30 cellular contexts compared by ENCODE assay signal in the genomic region with DNA sequence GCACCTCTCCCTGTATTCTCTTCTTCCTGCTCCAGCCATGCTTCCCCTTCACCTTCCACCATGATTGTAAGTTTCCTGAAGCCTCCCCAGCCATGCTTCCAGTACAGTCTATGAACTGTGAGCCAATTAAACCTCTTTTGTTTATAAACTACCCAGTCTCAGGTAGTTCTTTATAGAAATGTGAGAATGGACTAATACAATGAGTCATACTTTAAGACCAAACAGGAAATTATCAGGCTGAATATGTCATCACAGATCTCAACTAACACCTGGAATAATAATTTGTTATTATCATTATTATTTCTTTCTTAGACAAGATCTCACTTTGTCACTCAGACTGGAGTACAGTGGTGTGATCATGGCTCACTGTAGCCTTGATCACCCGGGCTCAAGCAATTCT.
"Had no signal": no experiment of that assay in that cellular context is flagged by ENCODE, and none has a peak within 500 bp of the region (broad histone marks: within the 10 kb centered on the region; RNA-seq: fewer than 3 reads in every experiment).

No MANE protein-coding gene starts in this region.

- H3K9me3 ChIP-seq: colonic mucosa, ovary, thyroid gland had no signal

- H3K4me1 ChIP-seq: colonic mucosa, esophagus muscularis mucosa, heart right ventricle, lower lobe of right lung, psoas muscle, sigmoid colon, stomach, thyroid gland, vagina had no signal

- H3K27ac ChIP-seq: colonic mucosa, esophagus muscularis mucosa, heart right ventricle, lower lobe of right lung, ovary, psoas muscle, sigmoid colon, stomach, thyroid gland, vagina had no signal

- H3K36me3 Mint-ChIP-seq: immature natural killer cell; natural killer cell; stimulated activated effector memory CD8-positive, alpha-beta T cell treated with anti-CD3 and anti-CD28 coated beads, Interleukin-12 subunit alpha, Interleukin-12 subunit beta, amount 100 ng/mL, for 72 hours had no signal

- ATAC-seq: heart right ventricle; left ventricle myocardium superior; lower lobe of right lung; natural killer cell; psoas muscle; right cardiac atrium; stimulated activated effector memory CD8-positive, alpha-beta T cell treated with anti-CD3 and anti-CD28 coated beads, Interleukin-12 subunit alpha, Interleukin-12 subunit beta, amount 100 ng/mL, for 72 hours had no signal

- H3K27me3 ChIP-seq: colonic mucosa, esophagus muscularis mucosa, heart right ventricle, ovary, sigmoid colon, stomach, thyroid gland, vagina had no signal

- H3K4me3 Mint-ChIP-seq: dendritic cell treated with granulocyte-macrophage colony-stimulating factor and Interleukin-4, amounts not matched to agents 40 ng/mL and 50 ng/mL, for 4 days; endodermal cell; immature natural killer cell; memory B cell; natural killer cell; stimulated activated effector memory CD8-positive, alpha-beta T cell treated with anti-CD3 and anti-CD28 coated beads, Interleukin-12 subunit alpha, Interleukin-12 subunit beta, amount 100 ng/mL, for 72 hours had no signal

- H3K27me3 Mint-ChIP-seq: dendritic cell treated with granulocyte-macrophage colony-stimulating factor and Interleukin-4, amounts not matched to agents 40 ng/mL and 50 ng/mL, for 4 days had no signal

- H3K4me1 Mint-ChIP-seq: endodermal cell; immature natural killer cell; memory B cell; natural killer cell; stimulated activated effector memory CD8-positive, alpha-beta T cell treated with anti-CD3 and anti-CD28 coated beads, Interleukin-12 subunit alpha, Interleukin-12 subunit beta, amount 100 ng/mL, for 72 hours had no signal

- H3K4me3 ChIP-seq: colonic mucosa, esophagus muscularis mucosa, heart right ventricle, lower lobe of right lung, ovary, psoas muscle, sigmoid colon, stomach, thyroid gland, vagina had no signal

- DNase-seq: colonic mucosa; effector CD8-positive, alpha-beta T cell; endodermal cell; foreskin melanocyte; glutamatergic neuron; heart right ventricle; hippocampal formation; immature natural killer cell; islet precursor cell; kidney glomerular epithelial cell; left ventricle myocardium superior; lower lobe of right lung; natural killer cell; occipital lobe; ovary; posterior cingulate gyrus; psoas muscle; right cardiac atrium; sigmoid colon; stimulated activated CD4-positive, alpha-beta T cell treated with anti-CD3 and anti-CD28 coated beads, Interleukin-2, amount 100 ng/mL, for 24 hours; stimulated activated CD4-positive, alpha-beta T cell treated with anti-CD3 and anti-CD28 coated beads, Interleukin-4, amount 100 ng/mL, for 24 hours; stimulated activated naive CD4-positive, alpha-beta T cell treated with Interleukin-2 at 50 U/mL for 16 hours; stomach; thyroid gland; trophoblast cell had no signal

- H3K27ac Mint-ChIP-seq: dendritic cell treated with granulocyte-macrophage colony-stimulating factor and Interleukin-4, amounts not matched to agents 40 ng/mL and 50 ng/mL, for 4 days; endodermal cell; immature natural killer cell; memory B cell; natural killer cell; stimulated activated effector memory CD8-positive, alpha-beta T cell treated with anti-CD3 and anti-CD28 coated beads, Interleukin-12 subunit alpha, Interleukin-12 subunit beta, amount 100 ng/mL, for 72 hours had no signal

- H3K36me3 ChIP-seq: colonic mucosa, esophagus muscularis mucosa, heart right ventricle, lower lobe of right lung, ovary, sigmoid colon, stomach, thyroid gland, vagina had no signal
